Comparison of ENCODE assay signal across 1 cellular context in the genomic region with DNA sequence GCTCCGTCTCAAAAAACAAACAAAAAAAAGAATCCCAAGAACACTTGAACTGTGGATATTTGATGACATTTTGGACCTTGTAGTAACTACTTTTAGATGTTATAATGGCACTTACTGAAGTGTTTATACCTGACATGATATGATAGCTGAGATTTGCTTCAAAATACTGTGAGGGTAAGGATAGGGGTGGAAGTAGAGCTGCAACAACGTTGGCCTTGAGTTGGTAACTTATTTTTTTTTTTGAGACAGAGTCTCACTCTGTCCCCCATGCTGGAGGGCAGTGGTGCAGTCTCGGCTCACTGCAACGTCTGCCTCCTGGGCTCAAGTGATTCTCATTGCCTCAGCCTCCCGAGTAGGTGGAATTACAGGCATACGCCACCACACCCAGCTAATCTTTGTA.
A peak's percentile ranks its signal among the peaks of the same experiment; 100 is the strongest.
TF ChIP-seq lines count a peak whose summit lies in the region.

No MANE protein-coding gene starts in this region.

TF ChIP-seq in HEK293, 187 proteins besides CTCF, POLR2A, EP300 and RAD21:
- peak; percentile 90; the same call in 1 of the 2 replicates for TF ChIP-seq ZNF530 (tag by site-specific recombination; IDR thresholded peaks at IDR 0.05; ENCODE audit: low read depth)
- no peak for TF ChIP-seq GLIS2 (tag by site-specific recombination; IDR thresholded peaks at IDR 0.05)
